ENCODE assay signal across 18 cellular contexts in the genomic region with DNA sequence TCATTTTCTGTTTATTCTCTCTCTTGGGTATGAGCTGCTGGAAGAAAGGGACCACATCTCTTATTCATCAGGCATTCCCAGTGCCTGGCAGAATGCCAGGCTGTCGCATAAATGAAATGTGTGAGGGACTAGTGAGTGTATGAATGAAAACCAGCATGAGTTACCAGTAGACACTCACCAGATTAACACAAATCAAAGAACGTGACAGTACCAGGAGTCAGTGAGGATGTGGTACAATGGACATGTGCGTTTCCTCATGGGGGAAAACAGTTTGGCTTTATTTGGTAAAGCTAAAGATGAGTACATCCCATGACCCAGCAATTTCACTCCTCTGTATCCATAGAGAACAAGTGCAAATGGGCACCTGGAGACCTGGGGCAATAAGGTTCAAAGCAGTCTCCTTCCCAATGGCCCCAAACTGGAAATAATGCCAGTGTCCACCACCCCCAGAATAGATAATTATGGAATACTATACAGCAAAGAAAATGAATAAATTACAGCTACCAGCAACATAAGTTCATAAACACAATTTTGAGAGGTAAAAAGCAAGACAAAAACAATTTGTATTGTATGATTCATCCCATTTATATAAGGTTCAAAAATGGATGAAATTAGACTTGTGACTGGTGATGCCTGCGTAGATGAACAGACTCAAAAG.
DNase-seq lines count a peak whose midpoint lies in the region; ATAC-seq lines count a peak whose summit lies in the region.
"Had no signal": no experiment of that assay in that cellular context is flagged by ENCODE, and none has a peak within 500 bp of the region (broad histone marks: within the 10 kb centered on the region; RNA-seq: fewer than 3 reads in every experiment).

No MANE protein-coding gene starts in this region.

- no peaks in the 10 kb centered on the region for H3K27me3 Mint-ChIP-seq in activated CD4-positive, alpha-beta T cell treated with anti-CD3 and anti-CD28 coated beads, Interleukin-2, amount 10 ng/mL, durations not matched to agents 24 days and 14 days
- H3K27me3 Mint-ChIP-seq: CD4-positive, CD25-positive, alpha-beta regulatory T cell had no signal

- no peak overlapping the region for H3K27ac Mint-ChIP-seq in activated CD4-positive, alpha-beta T cell treated with anti-CD3 and anti-CD28 coated beads, Interleukin-2, amount 10 ng/mL, durations not matched to agents 24 days and 14 days
- H3K27ac Mint-ChIP-seq: activated CD4-positive, alpha-beta T cell treated with anti-CD3 and anti-CD28 coated beads for 36 hours; activated naive CD8-positive, alpha-beta T cell treated with anti-CD3 and anti-CD28 coated beads for 36 hours; CD4-positive, CD25-positive, alpha-beta regulatory T cell; progenitor cell of endocrine pancreas; T-helper 1 cell treated with Interleukin-12 subunit alpha and Interleukin-12 subunit beta and Interleukin-4 antibody, amounts not matched to agents 30 μg/mL and 1 μg/mL, for 36 hours had no signal

- H4K5ac ChIP-seq in mesendoderm (ENCODE audit: low read length) = no peak overlapping the region

- no peak overlapping the region for H2BK15ac ChIP-seq in mesendoderm (replicated peaks; ENCODE audit: low read depth)

- H3K79me2 ChIP-seq in mesendoderm (ENCODE audit: control insufficient read depth, insufficient read depth, low read length) = no peaks in the 10 kb centered on the region

- H3K9ac ChIP-seq in mesendoderm (ENCODE audit: low read length) = no peak overlapping the region

- DNase-seq in DMS 273 (lab: John Stamatoyannopoulos, UW; ENCODE audit: unreplicated experiment) = peak; percentile 41
- no peak for DNase-seq in DMS 273 treated with DMSO at 0.1 percent for 48 hours (lab: John Stamatoyannopoulos, UW)
- DNase-seq in HT1080 (ENCODE audit: low read depth) = peak; percentile 27
- peak; percentile 61 for DNase-seq in RPMI7951 (ENCODE audit: low read depth)
- DNase-seq in mesendoderm = no peak
- DNase-seq in NCI-H2029 treated with DMSO at 0.1 percent for 48 hours (lab: John Stamatoyannopoulos, UW) = no peak
- no peak for DNase-seq in activated CD4-positive, alpha-beta T cell treated with anti-CD3 and anti-CD28 coated beads, Interleukin-2, amount 10 ng/mL, durations not matched to agents 24 days and 14 days
- DNase-seq: activated CD4-positive, alpha-beta T cell treated with anti-CD3 and anti-CD28 coated beads for 36 hours; activated naive CD8-positive, alpha-beta T cell treated with anti-CD3 and anti-CD28 coated beads for 36 hours; activated T-cell treated with anti-CD3 and anti-CD28 coated beads for 4 hours; CD4-positive, CD25-positive, alpha-beta regulatory T cell; effector memory CD4-positive, alpha-beta T cell; stimulated activated CD4-positive, alpha-beta T cell treated with anti-CD3 and anti-CD28 coated beads, Interleukin-15, amount 100 ng/mL, for 24 hours had no signal

- H3K4me1 ChIP-seq in mesendoderm (ENCODE audit: control insufficient read depth, low read depth, low read length) = peaks cover 9% of the 10 kb centered on the region

- no CpG with 5 or more reads among the region's 4 CpGs for WGBS in mesendoderm (ENCODE audit: extremely low coverage, insufficient coverage, low lambda C conversion rate)

- H2BK120ac ChIP-seq in mesendoderm (ENCODE audit: low read depth, low read length) = no peak overlapping the region

- no peaks in the 10 kb centered on the region for H3K27me3 ChIP-seq in mesendoderm (ENCODE audit: insufficient read depth, low read length, poor library complexity)

- H3K4me3 Mint-ChIP-seq in activated CD4-positive, alpha-beta T cell treated with anti-CD3 and anti-CD28 coated beads, Interleukin-2, amount 10 ng/mL, durations not matched to agents 24 days and 14 days = no peak overlapping the region
- H3K4me3 Mint-ChIP-seq: activated CD4-positive, alpha-beta T cell treated with anti-CD3 and anti-CD28 coated beads for 36 hours; activated naive CD8-positive, alpha-beta T cell treated with anti-CD3 and anti-CD28 coated beads for 36 hours; CD4-positive, CD25-positive, alpha-beta regulatory T cell; T-helper 1 cell treated with Interleukin-12 subunit alpha and Interleukin-12 subunit beta and Interleukin-4 antibody, amounts not matched to agents 30 μg/mL and 1 μg/mL, for 36 hours had no signal

- H3K27ac ChIP-seq in mesendoderm (ENCODE audit: low read depth, low read length) = no peak overlapping the region
- H3K27ac ChIP-seq: 22Rv1 had no signal

- no peaks in the 10 kb centered on the region for H3K79me1 ChIP-seq in mesendoderm (ENCODE audit: low read length)

- H3K4me3 ChIP-seq in mesendoderm (ENCODE audit: low read length) = no peak overlapping the region

- H2BK5ac ChIP-seq in mesendoderm (ENCODE audit: low read length) = no peak overlapping the region

- H3K9me3 Mint-ChIP-seq in activated CD4-positive, alpha-beta T cell treated with anti-CD3 and anti-CD28 coated beads, Interleukin-2, amount 10 ng/mL, durations not matched to agents 24 days and 14 days = no peaks in the 10 kb centered on the region
- H3K9me3 Mint-ChIP-seq: activated naive CD8-positive, alpha-beta T cell treated with anti-CD3 and anti-CD28 coated beads for 36 hours; CD4-positive, CD25-positive, alpha-beta regulatory T cell; T-helper 1 cell treated with Interleukin-12 subunit alpha and Interleukin-12 subunit beta and Interleukin-4 antibody, amounts not matched to agents 30 μg/mL and 1 μg/mL, for 36 hours had no signal

- intact Hi-C loops in activated CD4-positive, alpha-beta T cell treated with anti-CD3 and anti-CD28 coated beads, Interleukin-2, amount 10 ng/mL, durations not matched to agents 24 days and 14 days (cut with micrococcal nuclease) = no loop called here

- H2AK5ac ChIP-seq in mesendoderm (ENCODE audit: low read length) = no peak overlapping the region

- no peaks in the 10 kb centered on the region for H3K36me3 Mint-ChIP-seq in activated CD4-positive, alpha-beta T cell treated with anti-CD3 and anti-CD28 coated beads, Interleukin-2, amount 10 ng/mL, durations not matched to agents 24 days and 14 days (ENCODE audit: low read depth)
- H3K36me3 Mint-ChIP-seq: activated naive CD8-positive, alpha-beta T cell treated with anti-CD3 and anti-CD28 coated beads for 36 hours; CD4-positive, CD25-positive, alpha-beta regulatory T cell had no signal

- H3K56ac ChIP-seq in mesendoderm (ENCODE audit: low read length) = peak overlapping the region; percentile 32

- no peak overlapping the region for H3K4ac ChIP-seq in mesendoderm (ENCODE audit: low read depth, low read length)

- H3K4me1 Mint-ChIP-seq in activated CD4-positive, alpha-beta T cell treated with anti-CD3 and anti-CD28 coated beads, Interleukin-2, amount 10 ng/mL, durations not matched to agents 24 days and 14 days = no peaks in the 10 kb centered on the region
- H3K4me1 Mint-ChIP-seq: activated CD4-positive, alpha-beta T cell treated with anti-CD3 and anti-CD28 coated beads for 36 hours; activated naive CD8-positive, alpha-beta T cell treated with anti-CD3 and anti-CD28 coated beads for 36 hours; CD4-positive, CD25-positive, alpha-beta regulatory T cell had no signal

- H3K18ac ChIP-seq in mesendoderm (ENCODE audit: low read length) = no peak overlapping the region

- no peak overlapping the region for H3K4me2 ChIP-seq in mesendoderm (ENCODE audit: low read length)

- no peak for ATAC-seq in HG02588 (IDR thresholded peaks at IDR 0.05; ENCODE audit: unreplicated experiment)
- ATAC-seq: activated CD4-positive, alpha-beta T cell treated with anti-CD3 and anti-CD28 coated beads for 36 hours; left lobe of liver had no signal

- H4K8ac ChIP-seq in mesendoderm (ENCODE audit: low read depth, low read length) = no peak overlapping the region

- H3K36me3 ChIP-seq in mesendoderm (ENCODE audit: control insufficient read depth, insufficient read depth, low read length) = no peaks in the 10 kb centered on the region

- no peak overlapping the region for H3K23ac ChIP-seq in mesendoderm (ENCODE audit: low read length)

Comparison
In these comparisons a context has a peak if more than half of its experiments do, and no peak if none do; other contexts are left out.
1. DNase-seq: peak in DMS 273 (single experiment), HT1080 (single experiment) and RPMI7951 (single experiment); none in DMS 273 treated with DMSO at 0.1 percent for 48 hours (single experiment), mesendoderm (single experiment), NCI-H2029 treated with DMSO at 0.1 percent for 48 hours (single experiment) and activated CD4-positive, alpha-beta T cell treated with anti-CD3 and anti-CD28 coated beads, Interleukin-2, amount 10 ng/mL, durations not matched to agents 24 days and 14 days (single experiment).